In genomic region chr4:85717847-85718246, GRCh38 we compare ENCODE assay signal across 26 cellular contexts.
"Had no signal": no experiment of that assay in that cellular context is flagged by ENCODE, and none has a peak within 500 bp of the region (broad histone marks: within the 10 kb centered on the region; RNA-seq: fewer than 3 reads in every experiment).

No MANE protein-coding gene starts in this region.

- H3K4me3 ChIP-seq: left lung, lung, right lobe of liver, skin epidermis, tibial artery had no signal

- ATAC-seq: activated CD8-positive, alpha-beta memory T cell treated with anti-CD3 and anti-CD28 coated beads, Interleukin-2, amount 10 ng/mL, durations not matched to agents 7 days and 5 days; activated CD8-positive, alpha-beta T cell treated with anti-CD3 and anti-CD28 coated beads for 36 hours; left lung; natural killer cell treated with Interleukin-12 subunit alpha and Interleukin-12 subunit beta and Interleukin-15 and Interleukin-18, amount 100 ng/mL, for 72 hours; right lobe of liver; stimulated activated naive CD8-positive, alpha-beta T cell treated with anti-CD3 and anti-CD28 coated beads, Interleukin-15, amount 100 ng/mL, for 72 hours had no signal

- H3K9me3 Mint-ChIP-seq: activated CD4-positive, alpha-beta T cell treated with anti-CD3 and anti-CD28 coated beads, Interleukin-2, amount 10 ng/mL, durations not matched to agents 7 days and 5 days; activated CD8-positive, alpha-beta T cell treated with anti-CD3 and anti-CD28 coated beads for 36 hours; activated naive CD4-positive, alpha-beta T cell treated with anti-CD3 and anti-CD28 coated beads, Interleukin-2, amount 10 ng/mL, durations not matched to agents 7 days and 5 days; T-helper 2 cell treated with Interferon-gamma antibody and Interleukin-4, amounts not matched to agents 5 μg/mL and 100 μg/mL, for 36 hours had no signal

- H3K4me1 Mint-ChIP-seq: activated CD4-positive, alpha-beta T cell treated with anti-CD3 and anti-CD28 coated beads, Interleukin-2, amount 10 ng/mL, durations not matched to agents 7 days and 5 days; activated CD8-positive, alpha-beta memory T cell treated with anti-CD3 and anti-CD28 coated beads, Interleukin-2, amount 10 ng/mL, durations not matched to agents 7 days and 5 days; activated naive CD4-positive, alpha-beta T cell treated with anti-CD3 and anti-CD28 coated beads, Interleukin-2, amount 10 ng/mL, durations not matched to agents 7 days and 5 days; stimulated activated naive CD8-positive, alpha-beta T cell treated with anti-CD3 and anti-CD28 coated beads, Interleukin-15, amount 100 ng/mL, for 72 hours had no signal

- H3K4me3 Mint-ChIP-seq: activated CD4-positive, alpha-beta T cell treated with anti-CD3 and anti-CD28 coated beads, Interleukin-2, amount 10 ng/mL, durations not matched to agents 7 days and 5 days; activated CD8-positive, alpha-beta memory T cell treated with anti-CD3 and anti-CD28 coated beads, Interleukin-2, amount 10 ng/mL, durations not matched to agents 7 days and 5 days; activated CD8-positive, alpha-beta T cell treated with anti-CD3 and anti-CD28 coated beads for 36 hours; activated naive CD4-positive, alpha-beta T cell treated with anti-CD3 and anti-CD28 coated beads, Interleukin-2, amount 10 ng/mL, durations not matched to agents 7 days and 5 days; natural killer cell treated with Interleukin-12 subunit alpha and Interleukin-12 subunit beta and Interleukin-15 and Interleukin-18, amount 100 ng/mL, for 72 hours; stimulated activated naive CD8-positive, alpha-beta T cell treated with anti-CD3 and anti-CD28 coated beads, Interleukin-15, amount 100 ng/mL, for 72 hours; T-helper 2 cell treated with Interferon-gamma antibody and Interleukin-4, amounts not matched to agents 5 μg/mL and 100 μg/mL, for 36 hours had no signal

- H2AFZ ChIP-seq: parathyroid adenoma had no signal

- H3K9me3 ChIP-seq: left lung, right lobe of liver, tibial artery had no signal

- H3K27ac ChIP-seq: left lung, parathyroid adenoma, right lobe of liver, tibial artery, VCaP had no signal

- H3K27me3 Mint-ChIP-seq: activated CD4-positive, alpha-beta T cell treated with anti-CD3 and anti-CD28 coated beads, Interleukin-2, amount 10 ng/mL, durations not matched to agents 7 days and 5 days; activated CD8-positive, alpha-beta memory T cell treated with anti-CD3 and anti-CD28 coated beads, Interleukin-2, amount 10 ng/mL, durations not matched to agents 7 days and 5 days; activated CD8-positive, alpha-beta T cell treated with anti-CD3 and anti-CD28 coated beads for 36 hours; activated naive CD4-positive, alpha-beta T cell treated with anti-CD3 and anti-CD28 coated beads, Interleukin-2, amount 10 ng/mL, durations not matched to agents 7 days and 5 days; natural killer cell treated with Interleukin-12 subunit alpha and Interleukin-12 subunit beta and Interleukin-15 and Interleukin-18, amount 100 ng/mL, for 72 hours; stimulated activated naive CD8-positive, alpha-beta T cell treated with anti-CD3 and anti-CD28 coated beads, Interleukin-15, amount 100 ng/mL, for 72 hours had no signal

- H3K9ac ChIP-seq: parathyroid adenoma had no signal

- H3K27ac Mint-ChIP-seq: activated CD4-positive, alpha-beta T cell treated with anti-CD3 and anti-CD28 coated beads, Interleukin-2, amount 10 ng/mL, durations not matched to agents 7 days and 5 days; activated CD8-positive, alpha-beta memory T cell treated with anti-CD3 and anti-CD28 coated beads, Interleukin-2, amount 10 ng/mL, durations not matched to agents 7 days and 5 days; activated CD8-positive, alpha-beta T cell treated with anti-CD3 and anti-CD28 coated beads for 36 hours; activated naive CD4-positive, alpha-beta T cell treated with anti-CD3 and anti-CD28 coated beads, Interleukin-2, amount 10 ng/mL, durations not matched to agents 7 days and 5 days; natural killer cell treated with Interleukin-12 subunit alpha and Interleukin-12 subunit beta and Interleukin-15 and Interleukin-18, amount 100 ng/mL, for 72 hours; stimulated activated naive CD8-positive, alpha-beta T cell treated with anti-CD3 and anti-CD28 coated beads, Interleukin-15, amount 100 ng/mL, for 72 hours; T-helper 2 cell treated with Interferon-gamma antibody and Interleukin-4, amounts not matched to agents 5 μg/mL and 100 μg/mL, for 36 hours had no signal

- H3K4me1 ChIP-seq: left lung, parathyroid adenoma, right lobe of liver, tibial artery had no signal

- H3K79me2 ChIP-seq: parathyroid adenoma had no signal

- H3K27me3 ChIP-seq: left lung, right lobe of liver, tibial artery had no signal

- DNase-seq: activated CD4-positive, alpha-beta T cell treated with anti-CD3 and anti-CD28 coated beads, Interleukin-2, amount 10 ng/mL, durations not matched to agents 7 days and 5 days; activated CD4-positive, CD25-positive, alpha-beta regulatory T cell treated with anti-CD3 and anti-CD28 coated beads, Interleukin-2, amount 50 U/mL, for 72 hours; activated CD8-positive, alpha-beta memory T cell treated with anti-CD3 and anti-CD28 coated beads, Interleukin-2, amount 10 ng/mL, durations not matched to agents 7 days and 5 days; activated CD8-positive, alpha-beta T cell treated with anti-CD3 and anti-CD28 coated beads for 36 hours; activated effector memory CD4-positive, alpha-beta T cell treated with anti-CD3 and anti-CD28 coated beads, Interleukin-2, amount 50 U/mL, for 16 hours; activated naive CD4-positive, alpha-beta T cell treated with anti-CD3 and anti-CD28 coated beads, Interleukin-2, amount 10 ng/mL, durations not matched to agents 7 days and 5 days; activated T-cell treated with anti-CD3 and anti-CD28 coated beads for 4 hours; amygdala; cerebellar nuclear complex; cortex of kidney; foreskin melanocyte; glutamatergic neuron; hippocampal formation; kidney glomerular epithelial cell; left lung; midbrain; right lobe of liver; stimulated activated CD4-positive, alpha-beta T cell treated with anti-CD3 and anti-CD28 coated beads, Interleukin-1b, Interleukin-23, amount 100 ng/mL, for 48 hours; stimulated activated naive CD8-positive, alpha-beta T cell treated with anti-CD3 and anti-CD28 coated beads, Interleukin-15, amount 100 ng/mL, for 72 hours; tibial artery had no signal

- H3K36me3 ChIP-seq: left lung, right lobe of liver, tibial artery had no signal

- H3K36me3 Mint-ChIP-seq: activated CD8-positive, alpha-beta memory T cell treated with anti-CD3 and anti-CD28 coated beads, Interleukin-2, amount 10 ng/mL, durations not matched to agents 7 days and 5 days; activated naive CD4-positive, alpha-beta T cell treated with anti-CD3 and anti-CD28 coated beads, Interleukin-2, amount 10 ng/mL, durations not matched to agents 7 days and 5 days; natural killer cell treated with Interleukin-12 subunit alpha and Interleukin-12 subunit beta and Interleukin-15 and Interleukin-18, amount 100 ng/mL, for 72 hours had no signal
